Comparison of ENCODE assay signal across 16 cellular contexts in the genomic region with DNA sequence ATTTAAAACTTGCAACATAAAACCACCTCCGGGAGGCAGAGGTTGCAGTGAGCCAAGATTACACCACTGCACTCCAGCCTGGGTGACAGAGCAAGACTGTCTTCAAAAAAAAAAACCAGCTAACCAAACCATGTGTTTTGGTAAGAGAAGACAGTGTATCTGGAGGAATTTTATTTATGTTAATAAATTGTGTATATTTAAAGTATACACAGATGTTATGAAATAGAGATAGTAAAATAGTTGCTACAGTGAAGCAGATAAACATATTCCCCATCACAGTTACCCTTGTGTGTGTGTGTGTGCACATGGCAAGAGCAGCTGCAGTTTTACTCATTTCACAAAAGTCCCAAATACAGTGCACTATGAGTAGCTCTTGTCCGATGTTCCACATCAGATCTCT. TPM values are rescaled to one million over a fixed set of nuclear protein-coding genes. Genes with fewer than 3 reads are reported as not detected.
DNase-seq lines count a peak whose midpoint lies in the region; ATAC-seq and TF ChIP-seq lines count a peak whose summit lies in the region.
"Had no signal": no experiment of that assay in that cellular context is flagged by ENCODE, and none has a peak within 500 bp of the region (broad histone marks: within the 10 kb centered on the region; RNA-seq: fewer than 3 reads in every experiment).

No MANE protein-coding gene starts in this region.

- H3K9me2 ChIP-seq in GM23338 (ENCODE audit: insufficient read depth) = no peaks in the 10 kb centered on the region

- H3K4me1 Mint-ChIP-seq in activated naive CD4-positive, alpha-beta T cell treated with anti-CD3 and anti-CD28 coated beads, Interleukin-2, amount 10 ng/mL, durations not matched to agents 7 days and 5 days = peaks cover 68% of the 10 kb centered on the region
- H3K4me1 Mint-ChIP-seq in T-helper 17 cell (peaks cover 68% of the 10 kb centered on the region), GM23338 (no peaks in the 10 kb centered on the region)
- peaks cover 19 to 45% (median 28%) of the 10 kb centered on the region in 3 donors for H3K4me1 Mint-ChIP-seq in CD8-positive, alpha-beta memory T cell

- H3K36me3 ChIP-seq in fibroblast of lung (ENCODE audit: control insufficient read depth, insufficient read depth, low read length) = peaks cover 23% of the 10 kb centered on the region
- peaks cover 4 to 87% (median 25%) of the 10 kb centered on the region in 4 donors for H3K36me3 ChIP-seq in sigmoid colon
- H3K36me3 ChIP-seq in GM23338 (ENCODE audit: insufficient read depth) = peaks cover 61% of the 10 kb centered on the region
- H3K36me3 ChIP-seq in CD8-positive, alpha-beta memory T cell (ENCODE audit: insufficient read depth, low read length) = peaks cover 45% of the 10 kb centered on the region

- no peak for DNase-seq in activated naive CD4-positive, alpha-beta T cell treated with anti-CD3 and anti-CD28 coated beads, Interleukin-2, amount 10 ng/mL, durations not matched to agents 7 days and 5 days
- no peak for DNase-seq in activated naive CD4-positive, alpha-beta T cell treated with anti-CD3 and anti-CD28 coated beads, Interleukin-2, amount 50 U/mL, for 72 hours (ENCODE audit: low spot score in 2 of 2)
- DNase-seq in T-helper 17 cell (no peak), fibroblast of lung (ENCODE audit: low read depth in 2 of 2) (peak in 1 of 2 donors; percentile 90), sigmoid colon (no peak), GM23338 (ENCODE audit: low spot score) (no peak)
- DNase-seq in CD8-positive, alpha-beta memory T cell = no peak
- DNase-seq: AML-193, H7, Kasumi-1, MM.1S, NCI-H1092 treated with DMSO at 0.1 percent for 48 hours, NCI-H1694, NCI-H2227 treated with DMSO at 0.1 percent for 48 hours, NCI-H524 had no signal

- POLR2A ChIA-PET in CD8-positive, alpha-beta memory T cell (lab: Charles Lee) = no interaction called here

- H3F3A ChIP-seq in GM23338 (replicated peaks; ENCODE audit: low read depth) = peaks cover 15% of the 10 kb centered on the region; the same call in 1 of the 2 replicates

- H3K9me3 ChIP-seq in T-helper 17 cell (ENCODE audit: control insufficient read depth, low read length, poor library complexity, severe bottlenecking) = no peaks in the 10 kb centered on the region
- no peaks in the 10 kb centered on the region for H3K9me3 ChIP-seq in fibroblast of lung (ENCODE audit: control insufficient read depth, insufficient read depth, low read depth, low read length)
- H3K9me3 ChIP-seq in sigmoid colon = no peaks in the 10 kb centered on the region
- no peaks in the 10 kb centered on the region for H3K9me3 ChIP-seq in CD8-positive, alpha-beta memory T cell (ENCODE audit: low read length)

- WGBS in sigmoid colon, 2 donors = 84 to 89% methylated on average over 2 of the region's 2 CpGs

- ATAC-seq in activated naive CD4-positive, alpha-beta T cell treated with anti-CD3 and anti-CD28 coated beads, Interleukin-2, amount 50 U/mL, for 72 hours = no peak
- ATAC-seq in T-helper 17 cell (no peak), GM23338 (no peak)

- peak overlapping the region; percentile 37 for H3K27ac ChIP-seq in fibroblast of lung (ENCODE audit: insufficient read depth, low read length)
- H3K27ac ChIP-seq in sigmoid colon = peak overlapping the region in 3 of 4 donors; percentile 33 to 52 (median 44)
- no peak overlapping the region for H3K27ac ChIP-seq in GM23338 (ENCODE audit: low read depth)
- no peak overlapping the region for H3K27ac ChIP-seq in CD8-positive, alpha-beta memory T cell (ENCODE audit: low read depth, low read length)

- H2AFZ ChIP-seq in fibroblast of lung (ENCODE audit: low read length) (no peak overlapping the region), GM23338 (no peak overlapping the region)

- intact Hi-C loops in sigmoid colon (cut with DNase I) = no loop called here

- no peak overlapping the region for H3K9ac ChIP-seq in fibroblast of lung (ENCODE audit: insufficient read depth, low read length)

- CTCF ChIA-PET in activated naive CD4-positive, alpha-beta T cell treated with anti-CD3 and anti-CD28 coated beads, Interleukin-2, amount 10 ng/mL, durations not matched to agents 7 days and 5 days (lab: Charles Lee) = interaction anchor here (5.1 kb wide), 1 partner anchor 11 kb away, joined by 32 read pairs; no protein-coding TSS in a partner anchor
- CTCF ChIA-PET in CD8-positive, alpha-beta memory T cell (lab: Charles Lee) = interaction anchor here (0.8 kb wide), 1 partner anchor 12 kb away, joined by 3 read pairs; no protein-coding TSS in a partner anchor

- no peaks in the 10 kb centered on the region for H3K27me3 Mint-ChIP-seq in activated naive CD4-positive, alpha-beta T cell treated with anti-CD3 and anti-CD28 coated beads, Interleukin-2, amount 10 ng/mL, durations not matched to agents 7 days and 5 days
- H3K27me3 Mint-ChIP-seq in T-helper 17 cell = no peaks in the 10 kb centered on the region
- peaks cover 4% of the 10 kb centered on the region for H3K27me3 Mint-ChIP-seq in GM23338 (ENCODE audit: insufficient read depth, low read depth, poor library complexity)
- no peaks in the 10 kb centered on the region for H3K27me3 Mint-ChIP-seq in CD8-positive, alpha-beta memory T cell

- no peaks in the 10 kb centered on the region for H4K20me1 ChIP-seq in fibroblast of lung (ENCODE audit: control insufficient read depth, extremely low read depth, insufficient read depth, low read length)
- peaks cover 33% of the 10 kb centered on the region for H4K20me1 ChIP-seq in GM23338 (replicated peaks; ENCODE audit: insufficient read depth)

- no peak for TF ChIP-seq EP300 in sigmoid colon (IDR thresholded peaks at IDR 0.05)

- peaks cover 85% of the 10 kb centered on the region for H3K36me3 Mint-ChIP-seq in activated naive CD4-positive, alpha-beta T cell treated with anti-CD3 and anti-CD28 coated beads, Interleukin-2, amount 10 ng/mL, durations not matched to agents 7 days and 5 days
- peaks cover 13 to 46% of the 10 kb centered on the region in 2 donors for H3K36me3 Mint-ChIP-seq in activated naive CD4-positive, alpha-beta T cell treated with anti-CD3 and anti-CD28 coated beads, Interleukin-2, amount 50 U/mL, for 72 hours
- H3K36me3 Mint-ChIP-seq in T-helper 17 cell (ENCODE audit: low read depth) (peaks cover 19% of the 10 kb centered on the region), GM23338 (ENCODE audit: low read depth) (peaks cover 93% of the 10 kb centered on the region)
- peaks cover 12 to 94% (median 23%) of the 10 kb centered on the region in 3 donors for H3K36me3 Mint-ChIP-seq in CD8-positive, alpha-beta memory T cell

- H3K4me1 ChIP-seq in fibroblast of lung (ENCODE audit: control insufficient read depth, extremely low read depth, insufficient read depth, low read length) (no peaks in the 10 kb centered on the region), sigmoid colon (peaks cover 0 to 27% (median 7%) of the 10 kb centered on the region in 4 donors), GM23338 (ENCODE audit: insufficient read depth) (no peaks in the 10 kb centered on the region)
- H3K4me1 ChIP-seq in CD8-positive, alpha-beta memory T cell (ENCODE audit: insufficient read depth, low read length) = peaks cover 36% of the 10 kb centered on the region

- peaks cover 5% of the 10 kb centered on the region for H3K79me2 ChIP-seq in fibroblast of lung (ENCODE audit: control insufficient read depth, insufficient read depth, low read length)
- peaks cover 72% of the 10 kb centered on the region for H3K79me2 ChIP-seq in GM23338 (replicated peaks; ENCODE audit: insufficient read depth)

- H3K4me3 ChIP-seq in fibroblast of lung (replicated peaks in 1 of 4; ENCODE audit: control extremely low read depth in 1 of 4, insufficient read depth in 1 of 4, low read depth in 3 of 4, low read length in 4 of 4) (no peak overlapping the region), sigmoid colon (no peak overlapping the region), GM23338 (no peak overlapping the region)
- no peak overlapping the region for H3K4me3 ChIP-seq in CD8-positive, alpha-beta memory T cell (ENCODE audit: low read length)

- H3K4me2 ChIP-seq in fibroblast of lung (ENCODE audit: extremely low read depth, insufficient read depth, low read length) (no peak overlapping the region), GM23338 (no peak overlapping the region)

- H3K27me3 ChIP-seq in fibroblast of lung (ENCODE audit: control insufficient read depth, insufficient read depth, low read length) = no peaks in the 10 kb centered on the region
- H3K27me3 ChIP-seq in sigmoid colon = no peaks in the 10 kb centered on the region
- no peaks in the 10 kb centered on the region; the same call in 1 of the 2 replicates for H3K27me3 ChIP-seq in GM23338 (ENCODE audit: insufficient read depth)
- H3K27me3 ChIP-seq in CD8-positive, alpha-beta memory T cell (ENCODE audit: insufficient read depth, low read length, poor library complexity, severe bottlenecking) = no peaks in the 10 kb centered on the region

- peak overlapping the region; percentile 93 for H3K27ac Mint-ChIP-seq in activated naive CD4-positive, alpha-beta T cell treated with anti-CD3 and anti-CD28 coated beads, Interleukin-2, amount 10 ng/mL, durations not matched to agents 7 days and 5 days
- H3K27ac Mint-ChIP-seq in activated naive CD4-positive, alpha-beta T cell treated with anti-CD3 and anti-CD28 coated beads, Interleukin-2, amount 50 U/mL, for 72 hours = peak overlapping the region in 1 of 2 donors; percentile 75
- H3K27ac Mint-ChIP-seq in T-helper 17 cell (peak overlapping the region; percentile 100), GM23338 (no peak overlapping the region)
- H3K27ac Mint-ChIP-seq in CD8-positive, alpha-beta memory T cell = peak overlapping the region in 2 of 8 donors; percentile 51 to 68

- H3K9me3 Mint-ChIP-seq in activated naive CD4-positive, alpha-beta T cell treated with anti-CD3 and anti-CD28 coated beads, Interleukin-2, amount 10 ng/mL, durations not matched to agents 7 days and 5 days = no peaks in the 10 kb centered on the region
- H3K9me3 Mint-ChIP-seq in activated naive CD4-positive, alpha-beta T cell treated with anti-CD3 and anti-CD28 coated beads, Interleukin-2, amount 50 U/mL, for 72 hours = no peaks in the 10 kb centered on the region
- no peaks in the 10 kb centered on the region for H3K9me3 Mint-ChIP-seq in GM23338
- H3K9me3 Mint-ChIP-seq in CD8-positive, alpha-beta memory T cell = no peaks in the 10 kb centered on the region
- H3K9me3 Mint-ChIP-seq: CD14-positive monocyte had no signal

- H3K4me3 Mint-ChIP-seq in activated naive CD4-positive, alpha-beta T cell treated with anti-CD3 and anti-CD28 coated beads, Interleukin-2, amount 10 ng/mL, durations not matched to agents 7 days and 5 days = no peak overlapping the region
- H3K4me3 Mint-ChIP-seq in T-helper 17 cell (peak overlapping the region; percentile 75), GM23338 (no peak overlapping the region)
- no peak overlapping the region for H3K4me3 Mint-ChIP-seq in CD8-positive, alpha-beta memory T cell
- H3K4me3 Mint-ChIP-seq: CD14-positive monocyte had no signal

- TF ChIP-seq POLR2A in sigmoid colon (IDR thresholded peaks at IDR 0.05) = no peak

- no peak for TF ChIP-seq CTCF in fibroblast of lung (conservative IDR thresholded peaks at IDR 0.05 in 1 of 2, IDR thresholded peaks at IDR 0.05 in 1 of 2; ENCODE audit: low read depth in 1 of 2, low read length in 2 of 2)
- no peak for TF ChIP-seq CTCF in sigmoid colon (IDR thresholded peaks at IDR 0.05)
- no peak for TF ChIP-seq CTCF in GM23338 (conservative IDR thresholded peaks at IDR 0.05; ENCODE audit: low read depth in 2 of 2)

RNA-seq across cellular contexts. Expression of a gene that starts 54.8 kb away (rescaled TPM):
- total RNA-seq in activated naive CD4-positive, alpha-beta T cell treated with anti-CD3 and anti-CD28 coated beads, Interleukin-2, amount 50 U/mL, for 72 hours = under 1 TPM; 0.07 to 0.08 TPM
- total RNA-seq in T-helper 17 cell = 1 to 10 TPM; 1.9 to 4.2 TPM
- total RNA-seq in fibroblast of lung = 34.9 and 37.0 TPM in 2 replicates
- 11.8 and 96.2 TPM in 2 replicates for polyA plus RNA-seq in fibroblast of lung
- polyA plus RNA-seq in fibroblast of lung (2012) = 7.1 and 70.6 TPM in 2 replicates
- polyA minus RNA-seq in fibroblast of lung (ENCODE audit: low replicate concordance) = 16.4 and 88.9 TPM in 2 replicates
- 100 to 1,000 TPM; 140 to 545 (median 260) TPM for total RNA-seq in sigmoid colon
- 10 to 100 TPM in 1 of 3 donors, 1 to 10 TPM in 2; 3.0 to 27.3 (median 6.0) TPM for polyA plus RNA-seq in sigmoid colon
- total RNA-seq in GM23338 (2014; rRNA removed; shearing (Covaris generic)) = 6.0 and 8.3 TPM in 2 replicates
- polyA plus RNA-seq in GM23338 (2016; fragmentation: Nextera tagmentation; extraction: Ambion mirVana) = 2.1 and 2.6 TPM in 2 replicates
- total RNA-seq in CD8-positive, alpha-beta memory T cell = under 1 TPM in 1 of 2 experiments, not detected in 1; 0.04 TPM
- 0.05 TPM for polyA plus RNA-seq in CD8-positive, alpha-beta memory T cell

Comparison
In these comparisons a context has a peak if more than half of its experiments do, and no peak if none do; other contexts are left out.
1. H3K27ac ChIP-seq: peak in fibroblast of lung (single experiment) and sigmoid colon (3 of 4); none in GM23338 (single experiment) and CD8-positive, alpha-beta memory T cell (single experiment).